ENCODE assay signal across 10 cellular contexts in the genomic region with DNA sequence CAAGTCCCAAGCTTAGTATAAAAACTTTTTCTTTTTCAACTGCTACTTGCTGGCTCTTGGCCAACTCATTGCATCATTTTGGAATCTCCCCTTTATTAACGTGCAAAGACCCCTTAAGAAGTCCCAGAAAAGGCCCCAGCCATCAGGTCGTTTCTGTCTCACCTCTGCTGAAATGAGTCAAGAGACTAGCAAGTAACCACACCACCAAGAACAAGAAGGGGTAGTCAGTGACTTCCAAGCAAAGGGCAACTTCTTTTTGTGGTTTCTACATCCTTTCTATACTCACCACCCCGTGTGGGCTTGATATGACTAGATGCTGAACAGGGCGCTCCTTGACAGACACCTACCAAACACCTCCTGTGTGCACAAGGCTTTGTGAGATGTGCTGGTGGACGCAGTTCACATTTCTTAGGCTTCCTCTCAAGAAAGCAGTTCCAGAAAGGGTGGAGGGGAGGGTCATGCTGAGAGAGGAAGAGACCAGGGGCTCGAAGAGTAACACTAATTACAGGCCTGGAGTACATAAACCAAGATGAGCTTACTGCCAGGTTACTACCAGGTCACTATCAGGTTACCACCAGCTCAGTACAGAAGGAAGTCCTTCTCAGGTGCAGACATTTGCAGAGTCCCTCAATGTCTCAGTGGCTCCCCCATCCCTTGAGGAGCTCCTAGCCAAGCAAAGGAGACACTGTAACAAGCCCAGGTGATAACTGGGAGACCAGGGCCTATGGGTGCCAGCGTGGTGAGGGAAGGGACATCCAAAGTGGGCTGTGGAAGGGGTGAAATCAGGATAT. TPM values are rescaled to one million over a fixed set of nuclear protein-coding genes. Genes with fewer than 3 reads are reported as not detected.
DNase-seq lines count a peak whose midpoint lies in the region; ATAC-seq, FAIRE-seq and TF ChIP-seq lines count a peak whose summit lies in the region.
"Had no signal": no experiment of that assay in that cellular context is flagged by ENCODE, and none has a peak within 500 bp of the region (broad histone marks: within the 10 kb centered on the region; RNA-seq: fewer than 3 reads in every experiment).

No MANE protein-coding gene starts in this region.

- FAIRE-seq in HTR-8/SVneo (lab: Jason Lieb, UNC) = no peak
- FAIRE-seq: islet of Langerhans had no signal

- no peaks in the 10 kb centered on the region for H3K4me1 ChIP-seq in mucosa of descending colon (ENCODE audit: low read depth)

- ATAC-seq in GM18867 (IDR thresholded peaks at IDR 0.05; ENCODE audit: unreplicated experiment) (peak; percentile 82), HG02840 (IDR thresholded peaks at IDR 0.05; ENCODE audit: low FRiP score, unreplicated experiment) (peak; percentile 81), mucosa of descending colon (peak; percentile 61), left ventricle myocardium superior (no peak)

- no peak for TF ChIP-seq CTCF in mucosa of descending colon (IDR thresholded peaks at IDR 0.05)

- no peaks in the 10 kb centered on the region for H3K9me3 ChIP-seq in mucosa of descending colon

- DNase-seq in T-helper 22 cell (ENCODE audit: low read depth) (peak; percentile 41), mucosa of descending colon (no peak), left ventricle myocardium superior (no peak), HTR-8/SVneo (ENCODE audit: insufficient read length, low spot score) (no peak), anterior cingulate cortex (lab: John Stamatoyannopoulos, UW) (no peak), A172 (ENCODE audit: low spot score) (no peak)
- DNase-seq: amygdala had no signal

- H3K4me3 ChIP-seq in mucosa of descending colon = no peak overlapping the region

- intact Hi-C loops in mucosa of descending colon (cut with DNase I, micrococcal nuclease) (no loop called here), left ventricle myocardium superior (cut with micrococcal nuclease) (no loop called here)

- H3K36me3 ChIP-seq in mucosa of descending colon (ENCODE audit: low read depth) = no peaks in the 10 kb centered on the region

RNA-seq across cellular contexts. Expression of gene JAKMIP1, which starts 19.3 kb away (rescaled TPM):
- total RNA-seq in mucosa of descending colon = 1 to 10 TPM in 1 of 3 donors, under 1 TPM in 1, not detected in 1; 0.63 to 2.1 TPM
- total RNA-seq in left ventricle myocardium superior = not detected
- total RNA-seq in A172 (2014; rRNA removed; shearing (Covaris generic)) = 0.22 and 0.28 TPM in 2 replicates
